In the genomic region with DNA sequence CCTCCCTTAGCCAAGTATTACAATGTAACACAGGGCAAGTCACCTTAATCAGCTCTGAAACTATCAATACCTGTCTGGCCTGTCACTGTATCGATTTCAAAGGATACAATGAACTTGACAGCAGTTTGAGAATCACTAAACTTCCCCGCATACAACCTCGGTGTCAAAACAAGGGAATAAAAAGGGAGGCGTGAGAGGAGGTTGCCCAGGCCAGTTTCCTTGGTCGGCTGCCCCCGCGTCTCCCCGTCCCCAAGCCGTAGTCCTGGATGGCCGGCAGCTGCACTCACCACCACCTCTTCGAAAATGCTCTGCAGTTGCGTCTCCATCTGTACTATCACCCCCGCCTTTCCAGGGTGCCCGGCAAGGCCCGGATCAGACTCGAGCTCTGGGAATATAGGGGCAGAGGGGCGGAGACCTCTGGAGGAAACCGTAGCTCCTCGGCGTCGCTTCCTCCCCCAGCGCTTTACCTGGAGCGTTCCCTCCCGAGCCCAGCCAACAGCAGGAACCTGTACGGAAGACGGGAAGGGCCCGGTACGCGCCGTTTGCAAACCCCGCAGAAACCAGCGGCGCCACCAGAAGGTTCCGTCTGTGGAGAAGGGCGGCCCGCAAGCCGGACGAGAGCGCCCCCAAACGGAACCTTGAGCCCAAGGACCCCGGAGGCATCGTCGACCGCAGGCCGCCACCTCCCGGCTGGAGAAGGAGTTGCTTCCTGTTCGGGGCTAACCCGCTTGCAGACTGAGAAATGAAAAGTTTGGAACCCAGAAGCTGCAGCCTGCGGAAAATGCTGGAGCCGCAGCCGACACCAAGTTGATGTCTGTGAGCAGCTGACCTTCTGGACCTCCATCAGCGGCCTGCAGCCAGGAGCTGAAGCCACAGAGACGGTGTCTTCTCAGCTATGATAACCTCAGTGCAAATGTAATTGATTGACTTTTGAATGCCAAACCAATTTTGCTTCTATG, we compare ENCODE assay signal across 1 cellular context.
TF ChIP-seq lines count a peak whose summit lies in the region.

A gene with protein sequence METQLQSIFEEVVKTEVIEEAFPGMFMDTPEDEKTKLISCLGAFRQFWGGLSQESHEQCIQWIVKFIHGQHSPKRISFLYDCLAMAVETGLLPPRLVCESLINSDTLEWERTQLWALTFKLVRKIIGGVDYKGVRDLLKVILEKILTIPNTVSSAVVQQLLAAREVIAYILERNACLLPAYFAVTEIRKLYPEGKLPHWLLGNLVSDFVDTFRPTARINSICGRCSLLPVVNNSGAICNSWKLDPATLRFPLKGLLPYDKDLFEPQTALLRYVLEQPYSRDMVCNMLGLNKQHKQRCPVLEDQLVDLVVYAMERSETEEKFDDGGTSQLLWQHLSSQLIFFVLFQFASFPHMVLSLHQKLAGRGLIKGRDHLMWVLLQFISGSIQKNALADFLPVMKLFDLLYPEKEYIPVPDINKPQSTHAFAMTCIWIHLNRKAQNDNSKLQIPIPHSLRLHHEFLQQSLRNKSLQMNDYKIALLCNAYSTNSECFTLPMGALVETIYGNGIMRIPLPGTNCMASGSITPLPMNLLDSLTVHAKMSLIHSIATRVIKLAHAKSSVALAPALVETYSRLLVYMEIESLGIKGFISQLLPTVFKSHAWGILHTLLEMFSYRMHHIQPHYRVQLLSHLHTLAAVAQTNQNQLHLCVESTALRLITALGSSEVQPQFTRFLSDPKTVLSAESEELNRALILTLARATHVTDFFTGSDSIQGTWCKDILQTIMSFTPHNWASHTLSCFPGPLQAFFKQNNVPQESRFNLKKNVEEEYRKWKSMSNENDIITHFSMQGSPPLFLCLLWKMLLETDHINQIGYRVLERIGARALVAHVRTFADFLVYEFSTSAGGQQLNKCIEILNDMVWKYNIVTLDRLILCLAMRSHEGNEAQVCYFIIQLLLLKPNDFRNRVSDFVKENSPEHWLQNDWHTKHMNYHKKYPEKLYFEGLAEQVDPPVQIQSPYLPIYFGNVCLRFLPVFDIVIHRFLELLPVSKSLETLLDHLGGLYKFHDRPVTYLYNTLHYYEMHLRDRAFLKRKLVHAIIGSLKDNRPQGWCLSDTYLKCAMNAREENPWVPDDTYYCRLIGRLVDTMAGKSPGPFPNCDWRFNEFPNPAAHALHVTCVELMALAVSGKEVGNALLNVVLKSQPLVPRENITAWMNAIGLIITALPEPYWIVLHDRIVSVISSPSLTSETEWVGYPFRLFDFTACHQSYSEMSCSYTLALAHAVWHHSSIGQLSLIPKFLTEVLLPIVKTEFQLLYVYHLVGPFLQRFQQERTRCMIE (N-terminal part only) (minus strand): TSS at position 519 of the 959 bp plus-strand sequence. CDS start 193 bp downstream, at position 326.

TF ChIP-seq in HepG2, 621 proteins besides CTCF, POLR2A, EP300 and RAD21 (continues in another document):
- TF ChIP-seq HMGA1 (CRISPR knock-in tag; conservative IDR thresholded peaks at IDR 0.05) (no peak), MAFG (CRISPR knock-in tag; IDR thresholded peaks at IDR 0.05) (no peak), ZNF317 (CRISPR knock-in tag; IDR thresholded peaks at IDR 0.05) (peak; percentile 96), ZNF567 (CRISPR knock-in tag; IDR thresholded peaks at IDR 0.05; ENCODE audit: borderline replicate concordance) (peak; percentile 100), ZFP1 (CRISPR knock-in tag; IDR thresholded peaks at IDR 0.05) (peak; percentile 99), KDM3A (CRISPR knock-in tag; IDR thresholded peaks at IDR 0.05; ENCODE audit: low read depth) (peak; percentile 100), SP140L (CRISPR knock-in tag; IDR thresholded peaks at IDR 0.05; ENCODE audit: borderline replicate concordance) (peak; percentile 99), PAF1 (CRISPR knock-in tag; IDR thresholded peaks at IDR 0.05) (no peak), ZNF557 (CRISPR knock-in tag; IDR thresholded peaks at IDR 0.05) (peak; percentile 98), MTF2 (CRISPR knock-in tag; IDR thresholded peaks at IDR 0.05; ENCODE audit: borderline replicate concordance) (peak; percentile 100), ZNF781 (CRISPR knock-in tag; IDR thresholded peaks at IDR 0.05; ENCODE audit: borderline replicate concordance, not compliant biosample characterization) (peak; percentile 99), KAT2B (IDR thresholded peaks at IDR 0.05; ENCODE audit: borderline replicate concordance, low read depth, low read length) (no peak), FOXK1 (CRISPR knock-in tag; IDR thresholded peaks at IDR 0.05; ENCODE audit: borderline replicate concordance, low read depth) (peak; percentile 98), NFE2L2 (IDR thresholded peaks at IDR 0.05; ENCODE audit: low read length) (peak; percentile 16; the same call in 1 of the 2 replicates), NKX3-1 (CRISPR knock-in tag; IDR thresholded peaks at IDR 0.05) (peak; percentile 96), ZNF20 (CRISPR knock-in tag; IDR thresholded peaks at IDR 0.05) (peak; percentile 68; the same call in 1 of the 2 replicates), SMAD3 (CRISPR knock-in tag; IDR thresholded peaks at IDR 0.05) (peak; percentile 100), PAX8 (CRISPR knock-in tag; IDR thresholded peaks at IDR 0.05; ENCODE audit: borderline replicate concordance) (peak; percentile 98), ZNF549 (CRISPR knock-in tag; IDR thresholded peaks at IDR 0.05) (peak; percentile 69; the same call in 1 of the 2 replicates), KAT8 (CRISPR knock-in tag; IDR thresholded peaks at IDR 0.05) (peak; percentile 100), CREB1 (IDR thresholded peaks at IDR 0.05) (peak; percentile 80), CREB1 (CRISPR knock-in tag; IDR thresholded peaks at IDR 0.05) (peak; percentile 88), SSRP1 (CRISPR knock-in tag; IDR thresholded peaks at IDR 0.05) (peak; percentile 93; the same call in 1 of the 2 replicates), ATAD3A (CRISPR knock-in tag; IDR thresholded peaks at IDR 0.05) (no peak), SOX13 (IDR thresholded peaks at IDR 0.05) (peak; percentile 41; the same call in 1 of the 2 replicates), SOX13 (CRISPR knock-in tag; conservative IDR thresholded peaks at IDR 0.05 in 1 of 2, IDR thresholded peaks at IDR 0.05 in 1 of 2) (peak in 1 of 2 experiments; percentile 82; a peak in 2 of 4 replicates), ZFX (CRISPR knock-in tag; IDR thresholded peaks at IDR 0.05; ENCODE audit: low read depth) (peak; percentile 95), ZBTB7B (CRISPR knock-in tag; IDR thresholded peaks at IDR 0.05) (peak; percentile 97), NR2C2 (CRISPR knock-in tag; IDR thresholded peaks at IDR 0.05; ENCODE audit: borderline replicate concordance) (peak; percentile 90), THAP11 (CRISPR knock-in tag; IDR thresholded peaks at IDR 0.05) (peak; percentile 97), NFIC (IDR thresholded peaks at IDR 0.05; ENCODE audit: low read length) (peak; percentile 62), ZFP62 (CRISPR knock-in tag; IDR thresholded peaks at IDR 0.05) (peak; percentile 94; the same call in 1 of the 2 replicates), ZNF839 (CRISPR knock-in tag; IDR thresholded peaks at IDR 0.05; ENCODE audit: borderline replicate concordance) (peak; percentile 97; the same call in 1 of the 2 replicates), KLF6 (CRISPR knock-in tag; IDR thresholded peaks at IDR 0.05) (peak; percentile 99), AHR (CRISPR knock-in tag; IDR thresholded peaks at IDR 0.05) (peak; percentile 100)
- TF ChIP-seq, protein P1, sequence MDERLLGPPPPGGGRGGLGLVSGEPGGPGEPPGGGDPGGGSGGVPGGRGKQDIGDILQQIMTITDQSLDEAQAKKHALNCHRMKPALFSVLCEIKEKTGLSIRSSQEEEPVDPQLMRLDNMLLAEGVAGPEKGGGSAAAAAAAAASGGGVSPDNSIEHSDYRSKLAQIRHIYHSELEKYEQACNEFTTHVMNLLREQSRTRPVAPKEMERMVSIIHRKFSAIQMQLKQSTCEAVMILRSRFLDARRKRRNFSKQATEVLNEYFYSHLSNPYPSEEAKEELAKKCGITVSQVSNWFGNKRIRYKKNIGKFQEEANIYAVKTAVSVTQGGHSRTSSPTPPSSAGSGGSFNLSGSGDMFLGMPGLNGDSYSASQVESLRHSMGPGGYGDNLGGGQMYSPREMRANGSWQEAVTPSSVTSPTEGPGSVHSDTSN (CRISPR knock-in tag; IDR thresholded peaks at IDR 0.05) = no peak
- TF ChIP-seq, protein P2, sequence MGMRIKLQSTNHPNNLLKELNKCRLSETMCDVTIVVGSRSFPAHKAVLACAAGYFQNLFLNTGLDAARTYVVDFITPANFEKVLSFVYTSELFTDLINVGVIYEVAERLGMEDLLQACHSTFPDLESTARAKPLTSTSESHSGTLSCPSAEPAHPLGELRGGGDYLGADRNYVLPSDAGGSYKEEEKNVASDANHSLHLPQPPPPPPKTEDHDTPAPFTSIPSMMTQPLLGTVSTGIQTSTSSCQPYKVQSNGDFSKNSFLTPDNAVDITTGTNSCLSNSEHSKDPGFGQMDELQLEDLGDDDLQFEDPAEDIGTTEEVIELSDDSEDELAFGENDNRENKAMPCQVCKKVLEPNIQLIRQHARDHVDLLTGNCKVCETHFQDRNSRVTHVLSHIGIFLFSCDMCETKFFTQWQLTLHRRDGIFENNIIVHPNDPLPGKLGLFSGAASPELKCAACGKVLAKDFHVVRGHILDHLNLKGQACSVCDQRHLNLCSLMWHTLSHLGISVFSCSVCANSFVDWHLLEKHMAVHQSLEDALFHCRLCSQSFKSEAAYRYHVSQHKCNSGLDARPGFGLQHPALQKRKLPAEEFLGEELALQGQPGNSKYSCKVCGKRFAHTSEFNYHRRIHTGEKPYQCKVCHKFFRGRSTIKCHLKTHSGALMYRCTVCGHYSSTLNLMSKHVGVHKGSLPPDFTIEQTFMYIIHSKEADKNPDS (CRISPR knock-in tag; IDR thresholded peaks at IDR 0.05) = peak; percentile 96
- TF ChIP-seq, protein P3, sequence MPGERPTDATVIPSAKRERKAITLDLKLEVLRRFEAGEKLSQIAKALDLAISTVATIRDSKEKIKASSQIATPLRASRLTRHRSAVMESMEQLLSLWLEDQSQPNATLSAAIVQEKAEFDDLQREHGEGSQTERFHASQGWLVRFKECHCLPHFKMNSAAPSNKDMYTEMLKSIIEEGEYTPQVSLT (CRISPR knock-in tag; IDR thresholded peaks at IDR 0.05; ENCODE audit: borderline replicate concordance, low read depth) = peak; percentile 74; the same call in 1 of the 2 replicates
- TF ChIP-seq, protein P4, sequence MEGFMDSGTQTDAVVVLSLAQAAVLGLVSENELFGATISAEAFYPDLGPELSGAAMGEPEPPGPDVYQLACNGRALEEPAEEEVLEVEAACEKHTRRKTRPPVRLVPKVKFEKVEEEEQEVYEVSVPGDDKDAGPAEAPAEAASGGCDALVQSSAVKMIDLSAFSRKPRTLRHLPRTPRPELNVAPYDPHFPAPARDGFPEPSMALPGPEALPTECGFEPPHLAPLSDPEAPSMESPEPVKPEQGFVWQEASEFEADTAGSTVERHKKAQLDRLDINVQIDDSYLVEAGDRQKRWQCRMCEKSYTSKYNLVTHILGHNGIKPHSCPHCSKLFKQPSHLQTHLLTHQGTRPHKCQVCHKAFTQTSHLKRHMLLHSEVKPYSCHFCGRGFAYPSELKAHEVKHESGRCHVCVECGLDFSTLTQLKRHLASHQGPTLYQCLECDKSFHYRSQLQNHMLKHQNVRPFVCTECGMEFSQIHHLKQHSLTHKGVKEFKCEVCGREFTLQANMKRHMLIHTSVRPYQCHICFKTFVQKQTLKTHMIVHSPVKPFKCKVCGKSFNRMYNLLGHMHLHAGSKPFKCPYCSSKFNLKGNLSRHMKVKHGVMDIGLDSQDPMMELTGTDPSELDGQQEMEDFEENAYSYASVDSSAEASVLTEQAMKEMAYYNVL (CRISPR knock-in tag; IDR thresholded peaks at IDR 0.05; ENCODE audit: borderline replicate concordance) = peak; percentile 96; the same call in 1 of the 2 replicates
- TF ChIP-seq, protein P5, sequence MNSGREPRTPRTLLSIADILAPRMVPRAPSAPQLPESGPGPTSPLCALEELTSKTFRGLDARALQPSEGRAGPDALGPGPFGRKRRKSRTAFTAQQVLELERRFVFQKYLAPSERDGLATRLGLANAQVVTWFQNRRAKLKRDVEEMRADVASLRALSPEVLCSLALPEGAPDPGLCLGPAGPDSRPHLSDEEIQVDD (CRISPR knock-in tag; IDR thresholded peaks at IDR 0.05; ENCODE audit: borderline replicate concordance) = peak; percentile 62; the same call in 1 of the 2 replicates
- TF ChIP-seq, protein P6, sequence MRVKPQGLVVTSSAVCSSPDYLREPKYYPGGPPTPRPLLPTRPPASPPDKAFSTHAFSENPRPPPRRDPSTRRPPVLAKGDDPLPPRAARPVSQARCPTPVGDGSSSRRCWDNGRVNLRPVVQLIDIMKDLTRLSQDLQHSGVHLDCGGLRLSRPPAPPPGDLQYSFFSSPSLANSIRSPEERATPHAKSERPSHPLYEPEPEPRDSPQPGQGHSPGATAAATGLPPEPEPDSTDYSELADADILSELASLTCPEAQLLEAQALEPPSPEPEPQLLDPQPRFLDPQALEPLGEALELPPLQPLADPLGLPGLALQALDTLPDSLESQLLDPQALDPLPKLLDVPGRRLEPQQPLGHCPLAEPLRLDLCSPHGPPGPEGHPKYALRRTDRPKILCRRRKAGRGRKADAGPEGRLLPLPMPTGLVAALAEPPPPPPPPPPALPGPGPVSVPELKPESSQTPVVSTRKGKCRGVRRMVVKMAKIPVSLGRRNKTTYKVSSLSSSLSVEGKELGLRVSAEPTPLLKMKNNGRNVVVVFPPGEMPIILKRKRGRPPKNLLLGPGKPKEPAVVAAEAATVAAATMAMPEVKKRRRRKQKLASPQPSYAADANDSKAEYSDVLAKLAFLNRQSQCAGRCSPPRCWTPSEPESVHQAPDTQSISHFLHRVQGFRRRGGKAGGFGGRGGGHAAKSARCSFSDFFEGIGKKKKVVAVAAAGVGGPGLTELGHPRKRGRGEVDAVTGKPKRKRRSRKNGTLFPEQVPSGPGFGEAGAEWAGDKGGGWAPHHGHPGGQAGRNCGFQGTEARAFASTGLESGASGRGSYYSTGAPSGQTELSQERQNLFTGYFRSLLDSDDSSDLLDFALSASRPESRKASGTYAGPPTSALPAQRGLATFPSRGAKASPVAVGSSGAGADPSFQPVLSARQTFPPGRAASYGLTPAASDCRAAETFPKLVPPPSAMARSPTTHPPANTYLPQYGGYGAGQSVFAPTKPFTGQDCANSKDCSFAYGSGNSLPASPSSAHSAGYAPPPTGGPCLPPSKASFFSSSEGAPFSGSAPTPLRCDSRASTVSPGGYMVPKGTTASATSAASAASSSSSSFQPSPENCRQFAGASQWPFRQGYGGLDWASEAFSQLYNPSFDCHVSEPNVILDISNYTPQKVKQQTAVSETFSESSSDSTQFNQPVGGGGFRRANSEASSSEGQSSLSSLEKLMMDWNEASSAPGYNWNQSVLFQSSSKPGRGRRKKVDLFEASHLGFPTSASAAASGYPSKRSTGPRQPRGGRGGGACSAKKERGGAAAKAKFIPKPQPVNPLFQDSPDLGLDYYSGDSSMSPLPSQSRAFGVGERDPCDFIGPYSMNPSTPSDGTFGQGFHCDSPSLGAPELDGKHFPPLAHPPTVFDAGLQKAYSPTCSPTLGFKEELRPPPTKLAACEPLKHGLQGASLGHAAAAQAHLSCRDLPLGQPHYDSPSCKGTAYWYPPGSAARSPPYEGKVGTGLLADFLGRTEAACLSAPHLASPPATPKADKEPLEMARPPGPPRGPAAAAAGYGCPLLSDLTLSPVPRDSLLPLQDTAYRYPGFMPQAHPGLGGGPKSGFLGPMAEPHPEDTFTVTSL (CRISPR knock-in tag; IDR thresholded peaks at IDR 0.05; ENCODE audit: borderline replicate concordance) = peak; percentile 89; the same call in 1 of the 2 replicates
- TF ChIP-seq, protein P7, sequence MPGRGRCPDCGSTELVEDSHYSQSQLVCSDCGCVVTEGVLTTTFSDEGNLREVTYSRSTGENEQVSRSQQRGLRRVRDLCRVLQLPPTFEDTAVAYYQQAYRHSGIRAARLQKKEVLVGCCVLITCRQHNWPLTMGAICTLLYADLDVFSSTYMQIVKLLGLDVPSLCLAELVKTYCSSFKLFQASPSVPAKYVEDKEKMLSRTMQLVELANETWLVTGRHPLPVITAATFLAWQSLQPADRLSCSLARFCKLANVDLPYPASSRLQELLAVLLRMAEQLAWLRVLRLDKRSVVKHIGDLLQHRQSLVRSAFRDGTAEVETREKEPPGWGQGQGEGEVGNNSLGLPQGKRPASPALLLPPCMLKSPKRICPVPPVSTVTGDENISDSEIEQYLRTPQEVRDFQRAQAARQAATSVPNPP (CRISPR knock-in tag; IDR thresholded peaks at IDR 0.05) = peak; percentile 99
